ENCODE assay signal across 19 cellular contexts in the genomic region with DNA sequence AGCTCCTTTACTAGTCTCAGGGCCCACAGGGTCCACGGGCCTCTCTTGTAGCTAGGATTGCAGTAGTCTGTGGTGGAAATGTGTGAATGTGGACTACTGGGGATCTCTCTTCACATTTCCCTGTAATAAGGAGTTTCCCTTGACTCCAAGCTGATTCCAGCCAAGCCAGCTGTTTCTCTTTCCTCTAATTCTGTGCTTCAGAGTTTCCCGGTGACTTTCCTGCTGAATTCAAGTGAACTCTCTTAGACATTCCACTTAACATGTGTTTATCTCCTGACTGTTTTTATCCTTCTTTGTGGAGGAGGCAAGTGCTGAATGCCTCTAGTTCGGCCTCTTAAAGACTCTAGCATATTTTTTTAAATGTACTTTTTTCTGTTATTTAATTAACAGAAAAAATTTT.
"Had no signal": no experiment of that assay in that cellular context is flagged by ENCODE, and none has a peak within 500 bp of the region (broad histone marks: within the 10 kb centered on the region; RNA-seq: fewer than 3 reads in every experiment).

No MANE protein-coding gene starts in this region.

- H3K4me3 ChIP-seq: breast epithelium, esophagus muscularis mucosa, lower lobe of right lung, ovary, psoas muscle, testis, upper lobe of right lung had no signal

- FAIRE-seq: astrocyte, small intestine had no signal

- ATAC-seq: lower lobe of right lung; psoas muscle; right cardiac atrium; stimulated activated effector memory CD8-positive, alpha-beta T cell treated with anti-CD3 and anti-CD28 coated beads, Interleukin-12 subunit alpha, Interleukin-12 subunit beta, amount 100 ng/mL, for 72 hours; upper lobe of right lung had no signal

- DNase-seq: activated CD4-positive, alpha-beta T cell treated with anti-CD3 and anti-CD28 coated beads for 1 hour; activated gamma-delta T cell; cerebellar nuclear complex; cortex of kidney; lower lobe of right lung; midbrain; ovary; psoas muscle; right cardiac atrium; small intestine; stimulated activated CD4-positive, alpha-beta T cell treated with anti-CD3 and anti-CD28 coated beads, Interleukin-4, amount 100 ng/mL, for 24 hours; T-helper 2 cell; testis; upper lobe of right lung; WERI-Rb-1 had no signal

- H3K36me3 ChIP-seq: esophagus muscularis mucosa, lower lobe of right lung, ovary, upper lobe of right lung, WERI-Rb-1 had no signal

- H3K27ac ChIP-seq: breast epithelium, esophagus muscularis mucosa, lower lobe of right lung, ovary, psoas muscle, testis, upper lobe of right lung, WERI-Rb-1 had no signal

- H3K9me3 ChIP-seq: breast epithelium, esophagus muscularis mucosa, lower lobe of right lung, ovary, psoas muscle, testis, upper lobe of right lung had no signal

- H3K27me3 ChIP-seq: breast epithelium, esophagus muscularis mucosa, ovary, testis, upper lobe of right lung had no signal

- H3K4me1 ChIP-seq: breast epithelium, esophagus muscularis mucosa, lower lobe of right lung, psoas muscle, testis, upper lobe of right lung had no signal
